ENCODE assay signal across 1 cellular context in genomic region chr6:41334482-41335023, GRCh38.
TF ChIP-seq lines count a peak whose summit lies in the region.

No MANE protein-coding gene starts in this region.

TF ChIP-seq in GM23338, 12 proteins besides CTCF, POLR2A, EP300 and RAD21 (continued from another document):
- TF ChIP-seq ZNF462 (CRISPR knock-in tag; IDR thresholded peaks at IDR 0.05) (no peak), CREB1 (CRISPR knock-in tag; IDR thresholded peaks at IDR 0.05; ENCODE audit: low read depth) (no peak), EZH2 (IDR thresholded peaks at IDR 0.05; ENCODE audit: low read depth, unreplicated experiment) (no peak), STAT1 (IDR thresholded peaks at IDR 0.05; ENCODE audit: unreplicated experiment) (no peak), NANOG (IDR thresholded peaks at IDR 0.05; ENCODE audit: borderline replicate concordance) (no peak)
